Comparison of ENCODE assay signal across 1 cellular context in the genomic region with DNA sequence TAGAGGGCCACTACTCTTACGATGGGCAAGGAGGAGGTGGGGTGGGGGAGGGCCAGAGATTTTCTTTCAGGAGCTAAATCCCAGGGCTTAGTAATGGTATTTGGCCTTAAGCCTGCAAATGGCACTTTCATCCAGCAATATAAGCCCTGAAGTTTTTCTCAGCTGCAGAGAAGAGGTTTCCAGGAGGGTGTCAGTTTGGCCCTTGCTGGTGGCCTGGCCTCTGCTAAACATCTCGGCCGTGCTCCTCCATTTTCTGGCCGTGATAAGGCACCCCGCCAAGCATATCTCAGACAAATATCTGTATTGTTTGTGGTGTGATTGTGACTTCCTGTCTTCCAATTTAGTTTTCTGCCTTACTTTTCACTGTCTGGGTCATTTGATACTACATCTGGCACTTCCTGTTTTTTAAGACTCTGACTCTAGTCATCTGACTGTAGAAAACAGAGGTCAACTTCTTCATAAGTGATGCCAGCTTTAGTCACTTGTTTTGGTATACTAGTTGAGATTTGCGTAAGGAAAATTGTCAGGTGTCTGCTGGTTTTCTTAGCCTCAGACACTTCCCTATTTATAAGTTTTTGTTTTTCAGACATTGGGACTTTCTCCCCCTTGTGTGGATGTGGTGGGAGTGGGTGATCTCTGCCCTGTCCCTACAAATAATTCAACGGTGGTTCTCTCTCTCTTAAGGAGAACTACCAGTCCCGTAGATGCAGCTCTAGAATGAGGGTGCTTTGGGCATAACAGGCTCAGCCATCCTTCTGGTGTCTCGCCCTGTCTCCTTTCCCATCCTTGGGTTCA.
TF ChIP-seq lines count a peak whose summit lies in the region.

No MANE protein-coding gene starts in this region.

TF ChIP-seq in GM12878, 131 proteins besides CTCF, POLR2A, EP300 and RAD21 (continued from another document):
- TF ChIP-seq KAT2A (conservative IDR thresholded peaks at IDR 0.05; ENCODE audit: control insufficient read depth, low read depth, low read length) = no peak
- TF ChIP-seq, protein P1, sequence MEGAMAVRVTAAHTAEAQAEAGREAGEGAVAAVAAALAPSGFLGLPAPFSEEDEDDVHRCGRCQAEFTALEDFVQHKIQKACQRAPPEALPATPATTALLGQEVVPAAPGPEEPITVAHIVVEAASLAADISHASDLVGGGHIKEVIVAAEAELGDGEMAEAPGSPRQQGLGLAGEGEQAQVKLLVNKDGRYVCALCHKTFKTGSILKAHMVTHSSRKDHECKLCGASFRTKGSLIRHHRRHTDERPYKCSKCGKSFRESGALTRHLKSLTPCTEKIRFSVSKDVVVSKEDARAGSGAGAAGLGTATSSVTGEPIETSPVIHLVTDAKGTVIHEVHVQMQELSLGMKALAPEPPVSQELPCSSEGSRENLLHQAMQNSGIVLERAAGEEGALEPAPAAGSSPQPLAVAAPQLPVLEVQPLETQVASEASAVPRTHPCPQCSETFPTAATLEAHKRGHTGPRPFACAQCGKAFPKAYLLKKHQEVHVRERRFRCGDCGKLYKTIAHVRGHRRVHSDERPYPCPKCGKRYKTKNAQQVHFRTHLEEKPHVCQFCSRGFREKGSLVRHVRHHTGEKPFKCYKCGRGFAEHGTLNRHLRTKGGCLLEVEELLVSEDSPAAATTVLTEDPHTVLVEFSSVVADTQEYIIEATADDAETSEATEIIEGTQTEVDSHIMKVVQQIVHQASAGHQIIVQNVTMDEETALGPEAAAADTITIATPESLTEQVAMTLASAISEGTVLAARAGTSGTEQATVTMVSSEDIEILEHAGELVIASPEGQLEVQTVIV (IDR thresholded peaks at IDR 0.05; ENCODE audit: borderline replicate concordance, partially characterized antibody) = peak; percentile 68
- TF ChIP-seq, protein P2, sequence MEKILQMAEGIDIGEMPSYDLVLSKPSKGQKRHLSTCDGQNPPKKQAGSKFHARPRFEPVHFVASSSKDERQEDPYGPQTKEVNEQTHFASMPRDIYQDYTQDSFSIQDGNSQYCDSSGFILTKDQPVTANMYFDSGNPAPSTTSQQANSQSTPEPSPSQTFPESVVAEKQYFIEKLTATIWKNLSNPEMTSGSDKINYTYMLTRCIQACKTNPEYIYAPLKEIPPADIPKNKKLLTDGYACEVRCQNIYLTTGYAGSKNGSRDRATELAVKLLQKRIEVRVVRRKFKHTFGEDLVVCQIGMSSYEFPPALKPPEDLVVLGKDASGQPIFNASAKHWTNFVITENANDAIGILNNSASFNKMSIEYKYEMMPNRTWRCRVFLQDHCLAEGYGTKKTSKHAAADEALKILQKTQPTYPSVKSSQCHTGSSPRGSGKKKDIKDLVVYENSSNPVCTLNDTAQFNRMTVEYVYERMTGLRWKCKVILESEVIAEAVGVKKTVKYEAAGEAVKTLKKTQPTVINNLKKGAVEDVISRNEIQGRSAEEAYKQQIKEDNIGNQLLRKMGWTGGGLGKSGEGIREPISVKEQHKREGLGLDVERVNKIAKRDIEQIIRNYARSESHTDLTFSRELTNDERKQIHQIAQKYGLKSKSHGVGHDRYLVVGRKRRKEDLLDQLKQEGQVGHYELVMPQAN (conservative IDR thresholded peaks at IDR 0.05) = no peak
- no peak for TF ChIP-seq SIN3A (IDR thresholded peaks at IDR 0.05; ENCODE audit: low read depth, low read length)
- no peak for TF ChIP-seq NBN (IDR thresholded peaks at IDR 0.05)
- TF ChIP-seq CBFB (IDR thresholded peaks at IDR 0.05; ENCODE audit: low read depth) = no peak
- TF ChIP-seq, protein P3, sequence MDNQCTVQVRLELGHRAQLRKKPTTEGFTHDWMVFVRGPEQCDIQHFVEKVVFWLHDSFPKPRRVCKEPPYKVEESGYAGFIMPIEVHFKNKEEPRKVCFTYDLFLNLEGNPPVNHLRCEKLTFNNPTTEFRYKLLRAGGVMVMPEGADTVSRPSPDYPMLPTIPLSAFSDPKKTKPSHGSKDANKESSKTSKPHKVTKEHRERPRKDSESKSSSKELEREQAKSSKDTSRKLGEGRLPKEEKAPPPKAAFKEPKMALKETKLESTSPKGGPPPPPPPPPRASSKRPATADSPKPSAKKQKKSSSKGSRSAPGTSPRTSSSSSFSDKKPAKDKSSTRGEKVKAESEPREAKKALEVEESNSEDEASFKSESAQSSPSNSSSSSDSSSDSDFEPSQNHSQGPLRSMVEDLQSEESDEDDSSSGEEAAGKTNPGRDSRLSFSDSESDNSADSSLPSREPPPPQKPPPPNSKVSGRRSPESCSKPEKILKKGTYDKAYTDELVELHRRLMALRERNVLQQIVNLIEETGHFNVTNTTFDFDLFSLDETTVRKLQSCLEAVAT (IDR thresholded peaks at IDR 0.05) = peak; percentile 67
- TF ChIP-seq SMAD5 (IDR thresholded peaks at IDR 0.05; ENCODE audit: low read depth) = no peak
- no peak for TF ChIP-seq GABPA (IDR thresholded peaks at IDR 0.05; ENCODE audit: low read depth)
- TF ChIP-seq, protein P4, sequence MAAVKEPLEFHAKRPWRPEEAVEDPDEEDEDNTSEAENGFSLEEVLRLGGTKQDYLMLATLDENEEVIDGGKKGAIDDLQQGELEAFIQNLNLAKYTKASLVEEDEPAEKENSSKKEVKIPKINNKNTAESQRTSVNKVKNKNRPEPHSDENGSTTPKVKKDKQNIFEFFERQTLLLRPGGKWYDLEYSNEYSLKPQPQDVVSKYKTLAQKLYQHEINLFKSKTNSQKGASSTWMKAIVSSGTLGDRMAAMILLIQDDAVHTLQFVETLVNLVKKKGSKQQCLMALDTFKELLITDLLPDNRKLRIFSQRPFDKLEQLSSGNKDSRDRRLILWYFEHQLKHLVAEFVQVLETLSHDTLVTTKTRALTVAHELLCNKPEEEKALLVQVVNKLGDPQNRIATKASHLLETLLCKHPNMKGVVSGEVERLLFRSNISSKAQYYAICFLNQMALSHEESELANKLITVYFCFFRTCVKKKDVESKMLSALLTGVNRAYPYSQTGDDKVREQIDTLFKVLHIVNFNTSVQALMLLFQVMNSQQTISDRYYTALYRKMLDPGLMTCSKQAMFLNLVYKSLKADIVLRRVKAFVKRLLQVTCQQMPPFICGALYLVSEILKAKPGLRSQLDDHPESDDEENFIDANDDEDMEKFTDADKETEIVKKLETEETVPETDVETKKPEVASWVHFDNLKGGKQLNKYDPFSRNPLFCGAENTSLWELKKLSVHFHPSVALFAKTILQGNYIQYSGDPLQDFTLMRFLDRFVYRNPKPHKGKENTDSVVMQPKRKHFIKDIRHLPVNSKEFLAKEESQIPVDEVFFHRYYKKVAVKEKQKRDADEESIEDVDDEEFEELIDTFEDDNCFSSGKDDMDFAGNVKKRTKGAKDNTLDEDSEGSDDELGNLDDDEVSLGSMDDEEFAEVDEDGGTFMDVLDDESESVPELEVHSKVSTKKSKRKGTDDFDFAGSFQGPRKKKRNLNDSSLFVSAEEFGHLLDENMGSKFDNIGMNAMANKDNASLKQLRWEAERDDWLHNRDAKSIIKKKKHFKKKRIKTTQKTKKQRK (IDR thresholded peaks at IDR 0.05; ENCODE audit: low read depth, low read length) = no peak
- no peak for TF ChIP-seq RCOR1 (conservative IDR thresholded peaks at IDR 0.05; ENCODE audit: low read depth, low read length)
- TF ChIP-seq, protein P5, sequence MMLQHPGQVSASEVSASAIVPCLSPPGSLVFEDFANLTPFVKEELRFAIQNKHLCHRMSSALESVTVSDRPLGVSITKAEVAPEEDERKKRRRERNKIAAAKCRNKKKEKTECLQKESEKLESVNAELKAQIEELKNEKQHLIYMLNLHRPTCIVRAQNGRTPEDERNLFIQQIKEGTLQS (IDR thresholded peaks at IDR 0.05; ENCODE audit: borderline replicate concordance, extremely low read depth, low read depth, low read length) = no peak
- TF ChIP-seq HDAC6 (IDR thresholded peaks at IDR 0.05; ENCODE audit: unreplicated experiment) = no peak
TF ChIP-seq in GM12878: peak in this region for 37.
